8 cellular contexts compared by ENCODE assay signal in the genomic region with DNA sequence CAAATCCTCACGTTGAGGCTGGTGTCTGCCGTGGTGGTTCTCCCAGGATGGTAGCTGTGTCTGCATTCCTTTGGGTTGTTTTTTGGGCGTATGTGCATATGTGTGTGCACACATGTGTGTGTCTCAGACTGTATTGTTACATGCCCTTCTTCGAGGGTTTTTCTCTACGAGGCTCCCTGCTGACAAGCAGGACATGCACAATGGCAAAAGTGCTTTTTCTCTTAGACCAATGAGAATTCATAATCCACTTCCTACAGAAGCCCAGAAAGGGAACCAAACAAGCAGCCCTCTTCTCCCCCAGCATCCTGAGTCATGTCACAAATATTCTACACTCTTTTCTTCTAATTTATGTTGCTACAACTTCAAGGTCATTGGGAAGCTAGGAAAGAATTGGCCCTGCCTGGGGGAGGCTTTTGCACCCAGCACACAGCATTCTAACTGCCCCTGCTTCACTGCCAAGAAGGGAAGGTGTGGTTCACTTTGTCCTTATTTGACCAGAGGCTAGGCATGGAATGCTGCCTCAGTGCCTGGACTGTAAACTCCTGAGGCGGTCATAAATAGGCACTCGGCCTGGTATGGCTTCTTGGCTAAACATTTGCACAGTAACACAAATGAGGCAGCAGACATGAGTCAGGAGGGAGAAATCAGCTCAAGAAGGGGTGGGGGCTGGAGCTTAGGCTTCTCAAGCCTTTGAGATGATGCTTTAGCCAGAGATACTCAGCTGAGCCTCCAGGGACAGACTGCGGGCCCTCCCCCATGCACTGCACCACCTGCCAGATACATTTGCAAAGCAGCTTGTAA.
DNase-seq lines count a peak whose midpoint lies in the region; ATAC-seq and TF ChIP-seq lines count a peak whose summit lies in the region.

No MANE protein-coding gene starts in this region.

- no peaks in the 10 kb centered on the region for H3K4me1 ChIP-seq in breast epithelium
- H3K4me1 ChIP-seq in lower lobe of right lung, result peaks cover 45% of the 10 kb centered on the region
- peaks cover 4 to 7% of the 10 kb centered on the region in 2 donors for H3K4me1 ChIP-seq in uterus

- ATAC-seq in lower lobe of right lung (peak; percentile 84 to 89), HG03097 (IDR thresholded peaks at IDR 0.05; ENCODE audit: low FRiP score, unreplicated experiment) (no peak)

- DNase-seq in DMS53 (lab: John Stamatoyannopoulos, UW) (peak; percentile 59), NCI-H187 (lab: John Stamatoyannopoulos, UW) (peak; percentile 59 to 78), breast epithelium (ENCODE audit: low spot score in 2 of 2) (peak; percentile 64 to 67), lower lobe of right lung (peak; percentile 48), uterus (peak; percentile 82)
- no peak for DNase-seq in stimulated activated CD4-positive, alpha-beta T cell treated with anti-CD3 and anti-CD28 coated beads, Interleukin-4, amount 100 ng/mL, for 4 hours
- DNase-seq in stimulated activated CD4-positive, alpha-beta T cell treated with anti-CD3 and anti-CD28 coated beads, Interleukin-4, amount 100 ng/mL, for 24 hours, result no peak

- TF ChIP-seq CTCF in breast epithelium (IDR thresholded peaks at IDR 0.05) (no peak), lower lobe of right lung (IDR thresholded peaks at IDR 0.05) (no peak), uterus (IDR thresholded peaks at IDR 0.05) (peak in 1 of 4 experiments; percentile 24)

- no peaks in the 10 kb centered on the region for H3K27me3 ChIP-seq in breast epithelium
- no peaks in the 10 kb centered on the region for H3K27me3 ChIP-seq in lower lobe of right lung (ENCODE audit: low read depth)
- H3K27me3 ChIP-seq in uterus, result no peaks in the 10 kb centered on the region

- H3K9me3 ChIP-seq in breast epithelium (no peaks in the 10 kb centered on the region), lower lobe of right lung (no peaks in the 10 kb centered on the region), uterus (no peaks in the 10 kb centered on the region)

- peak overlapping the region; percentile 34 to 69 for H3K27ac ChIP-seq in breast epithelium
- H3K27ac ChIP-seq in lower lobe of right lung, result peak overlapping the region; percentile 60
- peak overlapping the region; percentile 45 to 61 for H3K27ac ChIP-seq in uterus

- intact Hi-C loops in breast epithelium (cut with DNase I; ENCODE audit: low total_unique reads) (no loop called here), lower lobe of right lung (cut with DNase I) (no loop called here), uterus (cut with DNase I; ENCODE audit: low total_unique reads) (no loop called here)

- no peak for TF ChIP-seq POLR2A in breast epithelium (IDR thresholded peaks at IDR 0.05)
- TF ChIP-seq POLR2A in uterus (IDR thresholded peaks at IDR 0.05), result no peak

- H3K4me3 ChIP-seq in breast epithelium (no peak overlapping the region), lower lobe of right lung (no peak overlapping the region), uterus (no peak overlapping the region)

- H3K36me3 ChIP-seq in breast epithelium, result no peaks in the 10 kb centered on the region
- H3K36me3 ChIP-seq in lower lobe of right lung, result no peaks in the 10 kb centered on the region
- H3K36me3 ChIP-seq in uterus, result no peaks in the 10 kb centered on the region

Comparison
In these comparisons a context has a peak if more than half of its experiments do, and no peak if none do; other contexts are left out.
1. DNase-seq: peak in DMS53 (single experiment), NCI-H187 (2 of 2), breast epithelium (2 of 2), lower lobe of right lung (single experiment) and uterus (2 of 2); none in stimulated activated CD4-positive, alpha-beta T cell treated with anti-CD3 and anti-CD28 coated beads, Interleukin-4, amount 100 ng/mL, for 4 hours (0 of 2) and stimulated activated CD4-positive, alpha-beta T cell treated with anti-CD3 and anti-CD28 coated beads, Interleukin-4, amount 100 ng/mL, for 24 hours (single experiment).
2. Peak in every context shown above with its lines, with median percentiles within 50 percentile points of each other: H3K27ac ChIP-seq.